11 cellular contexts compared by ENCODE assay signal in genomic region chr16:48246066-48246465, GRCh38. TPM values are rescaled to one million over a fixed set of nuclear protein-coding genes. Genes with fewer than 3 reads are reported as not detected.
DNase-seq lines count a peak whose midpoint lies in the region; ATAC-seq and TF ChIP-seq lines count a peak whose summit lies in the region.
"Had no signal": no experiment of that assay in that cellular context is flagged by ENCODE, and none has a peak within 500 bp of the region (broad histone marks: within the 10 kb centered on the region; RNA-seq: fewer than 3 reads in every experiment).

No MANE protein-coding gene starts in this region.

- H3K4me3 Mint-ChIP-seq in activated T-cell treated with anti-CD3 and anti-CD28 coated beads, Interleukin-2, amount 50 U/mL, for 24 hours, result peak overlapping the region; percentile 85
- peak overlapping the region; percentile 96 for H3K4me3 Mint-ChIP-seq in activated naive CD8-positive, alpha-beta T cell

- intact Hi-C loops in tibial artery (cut with DNase I; ENCODE audit: low total_unique reads), result no loop called here

- H3K4me3 ChIP-seq in thoracic aorta (peak overlapping the region; percentile 99), tibial artery (no peak overlapping the region)

- peaks cover 27 to 31% of the 10 kb centered on the region in 2 donors for H3K4me1 ChIP-seq in thoracic aorta (ENCODE audit: control insufficient read depth in 1 of 2, low read depth in 2 of 2)
- peaks cover 0 to 34% (median 26%) of the 10 kb centered on the region in 4 donors for H3K4me1 ChIP-seq in tibial artery

- H3K9me3 ChIP-seq in thoracic aorta (no peaks in the 10 kb centered on the region), tibial artery (no peaks in the 10 kb centered on the region)

- no peaks in the 10 kb centered on the region for H3K27me3 Mint-ChIP-seq in activated T-cell treated with anti-CD3 and anti-CD28 coated beads, Interleukin-2, amount 50 U/mL, for 24 hours
- H3K27me3 Mint-ChIP-seq in activated naive CD8-positive, alpha-beta T cell, result no peaks in the 10 kb centered on the region

- H3K36me3 ChIP-seq in thoracic aorta (no peaks in the 10 kb centered on the region), tibial artery (no peaks in the 10 kb centered on the region)

- no peak overlapping the region for H3K27ac Mint-ChIP-seq in activated T-cell treated with anti-CD3 and anti-CD28 coated beads, Interleukin-2, amount 50 U/mL, for 24 hours
- peak overlapping the region; percentile 18 for H3K27ac Mint-ChIP-seq in activated naive CD8-positive, alpha-beta T cell

- peaks cover 2% of the 10 kb centered on the region for H3K9me3 Mint-ChIP-seq in activated T-cell treated with anti-CD3 and anti-CD28 coated beads, Interleukin-2, amount 50 U/mL, for 24 hours
- no peaks in the 10 kb centered on the region for H3K9me3 Mint-ChIP-seq in activated naive CD8-positive, alpha-beta T cell (ENCODE audit: low read depth)

- H3K4me1 Mint-ChIP-seq in activated T-cell treated with anti-CD3 and anti-CD28 coated beads, Interleukin-2, amount 50 U/mL, for 24 hours (ENCODE audit: low read depth), result peaks cover 52% of the 10 kb centered on the region
- peaks cover 51% of the 10 kb centered on the region for H3K4me1 Mint-ChIP-seq in activated naive CD8-positive, alpha-beta T cell (ENCODE audit: low read depth)

- H3K36me3 Mint-ChIP-seq in activated T-cell treated with anti-CD3 and anti-CD28 coated beads, Interleukin-2, amount 50 U/mL, for 24 hours (ENCODE audit: low read depth), result peaks cover 16% of the 10 kb centered on the region
- H3K36me3 Mint-ChIP-seq in activated naive CD8-positive, alpha-beta T cell, result peaks cover 3% of the 10 kb centered on the region

- no peak for ATAC-seq in thoracic aorta (ENCODE audit: insufficient number of reproducible peaks, low FRiP score, low read depth)
- ATAC-seq in GM18519 (IDR thresholded peaks at IDR 0.05; ENCODE audit: low FRiP score, unreplicated experiment), result no peak

- H3K27ac ChIP-seq in thoracic aorta (no peak overlapping the region), tibial artery (no peak overlapping the region)

- TF ChIP-seq CTCF in thoracic aorta (IDR thresholded peaks at IDR 0.05) (no peak), tibial artery (IDR thresholded peaks at IDR 0.05) (no peak)

- DNase-seq in activated T-cell treated with anti-CD3 and anti-CD28 coated beads, Interleukin-2, amount 50 U/mL, for 24 hours, result no peak
- DNase-seq in activated T-cell treated with anti-CD3 and anti-CD28 coated beads, Interleukin-2, amount 50 U/mL, for 1 hour, result no peak
- DNase-seq in iris pigment epithelial cell (ENCODE audit: low read depth), result peak; percentile 31
- DNase-seq in thoracic aorta (ENCODE audit: low spot score), result no peak
- no peak for DNase-seq in tibial artery
- no peak for DNase-seq in HK-2 (ENCODE audit: unreplicated experiment)
- DNase-seq: effector CD8-positive, alpha-beta T cell; midbrain had no signal

- H3K27me3 ChIP-seq in thoracic aorta (replicated peaks; ENCODE audit: insufficient read depth) (no peaks in the 10 kb centered on the region), tibial artery (no peaks in the 10 kb centered on the region)

RNA-seq across cellular contexts. Expression of gene ABCC11, which starts 1.3 kb away (rescaled TPM):
- not detected for total RNA-seq in thoracic aorta
- total RNA-seq: RPMI7951 had no signal

RNA-seq across cellular contexts. Expression of gene LONP2, which starts 2.0 kb away (rescaled TPM):
- total RNA-seq in thoracic aorta, result 10 to 100 TPM; 55.1 to 67.0 TPM
